ENCODE assay signal across 19 cellular contexts in genomic region chr1:117362986-117363385, GRCh38.
"Had no signal": no experiment of that assay in that cellular context is flagged by ENCODE, and none has a peak within 500 bp of the region (broad histone marks: within the 10 kb centered on the region; RNA-seq: fewer than 3 reads in every experiment).

No MANE protein-coding gene starts in this region.

- H3K9me3 ChIP-seq: gastroesophageal sphincter, heart left ventricle, stomach, transverse colon, uterus had no signal

- H3K27ac ChIP-seq: coronary artery, heart left ventricle, parathyroid adenoma, transverse colon had no signal

- ATAC-seq: activated T-cell treated with anti-CD3 and anti-CD28 coated beads, Interleukin-2, amount 50 U/mL, for 4 hours; gastroesophageal sphincter; heart left ventricle; left ventricle myocardium superior; right cardiac atrium; WTC11 had no signal

- DNase-seq: activated T-cell treated with anti-CD3 and anti-CD28 coated beads, Interleukin-2, amount 50 U/mL, for 4 hours; cerebellar nuclear complex; heart left ventricle; left ventricle myocardium superior; mammary epithelial cell; nephron progenitor cell; nucleus accumbens; right cardiac atrium; stimulated activated CD4-positive, alpha-beta T cell treated with anti-CD3 and anti-CD28 coated beads, Interleukin-12 subunit alpha, Interleukin-12 subunit beta, amount 100 ng/mL, for 4 hours; stimulated activated CD4-positive, alpha-beta T cell treated with anti-CD3 and anti-CD28 coated beads, Interleukin-4, amount 100 ng/mL, for 4 hours; stomach; T-helper 9 cell; transverse colon; uterus had no signal

- H3K4me3 ChIP-seq: coronary artery, gastroesophageal sphincter, heart left ventricle, stomach, transverse colon, uterus had no signal

- H3K27ac Mint-ChIP-seq: nephron progenitor cell, WTC11 had no signal

- H3K4me3 Mint-ChIP-seq: activated naive CD4-positive, alpha-beta T cell treated with anti-CD3 and anti-CD28 coated beads for 36 hours; activated T-cell treated with anti-CD3 and anti-CD28 coated beads, Interleukin-2, amount 50 U/mL, for 4 hours; nephron progenitor cell; WTC11 had no signal

- H3K36me3 ChIP-seq: gastroesophageal sphincter, heart left ventricle, stomach, transverse colon, uterus had no signal

- H3K27me3 ChIP-seq: gastroesophageal sphincter, heart left ventricle, stomach, transverse colon, uterus had no signal

- H3K9me3 Mint-ChIP-seq: activated naive CD4-positive, alpha-beta T cell treated with anti-CD3 and anti-CD28 coated beads for 36 hours; activated T-cell treated with anti-CD3 and anti-CD28 coated beads, Interleukin-2, amount 50 U/mL, for 4 hours had no signal

- H3K4me1 ChIP-seq: parathyroid adenoma, uterus had no signal
